ENCODE assay signal across 22 cellular contexts in the genomic region with DNA sequence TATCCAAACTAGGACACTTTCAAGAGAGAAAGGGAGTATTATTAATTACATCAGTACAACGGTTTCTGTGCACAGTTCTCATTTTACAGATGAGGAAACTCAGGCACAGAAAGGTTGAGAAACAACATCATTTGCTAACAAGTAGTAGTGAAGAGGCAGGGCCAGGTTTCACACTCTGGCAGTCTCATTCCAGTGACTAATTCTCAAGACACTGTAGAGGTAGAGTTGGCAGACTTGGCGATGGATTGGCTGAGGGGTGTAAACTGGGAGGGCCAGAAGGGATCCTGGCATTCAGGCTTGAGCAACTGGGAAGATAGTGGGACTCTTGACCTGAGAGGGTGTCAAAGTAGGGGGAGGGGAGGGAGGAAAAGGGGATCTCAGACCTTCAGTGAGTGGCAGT.
DNase-seq lines count a peak whose midpoint lies in the region; ATAC-seq, FAIRE-seq and TF ChIP-seq lines count a peak whose summit lies in the region.
"Had no signal": no experiment of that assay in that cellular context is flagged by ENCODE, and none has a peak within 500 bp of the region (broad histone marks: within the 10 kb centered on the region; RNA-seq: fewer than 3 reads in every experiment).

No MANE protein-coding gene starts in this region.

- no peak for TF ChIP-seq RAD21 in SK-N-SH (IDR thresholded peaks at IDR 0.05; ENCODE audit: low read length)

- H3K4me1 ChIP-seq in SK-N-SH (ENCODE audit: control insufficient read depth in 1 of 2, insufficient read depth in 2 of 2, low read depth in 1 of 2, low read length in 1 of 2), result no peaks in the 10 kb centered on the region; a peak in 1 of 4 replicates
- H3K4me1 ChIP-seq in astrocyte (ENCODE audit: insufficient read depth, low read length), result no peaks in the 10 kb centered on the region
- H3K4me1 ChIP-seq: right lobe of liver, SJSA1 had no signal

- no peak overlapping the region for H3K9ac ChIP-seq in SK-N-SH
- no peak overlapping the region for H3K9ac ChIP-seq in astrocyte (ENCODE audit: low read length)

- ATAC-seq in SK-N-SH treated with all-trans-retinoic acid at 6 μM for 48 hours (peak; percentile 27; the same call in 1 of the 3 replicates), GM19035 (IDR thresholded peaks at IDR 0.05; ENCODE audit: unreplicated experiment) (no peak)
- ATAC-seq: PC-3, right lobe of liver had no signal

- H3K36me3 Mint-ChIP-seq in astrocyte (ENCODE audit: low read depth, unreplicated experiment) (no peaks in the 10 kb centered on the region), type B pancreatic cell (no peaks in the 10 kb centered on the region), endothelial cell (ENCODE audit: low read depth, unreplicated experiment) (no peaks in the 10 kb centered on the region)
- H3K36me3 Mint-ChIP-seq: activated naive CD4-positive, alpha-beta T cell treated with anti-CD3 and anti-CD28 coated beads, Interleukin-2, amount 50 U/mL, for 24 hours had no signal

- no peaks in the 10 kb centered on the region for H4K20me1 ChIP-seq in SK-N-SH (ENCODE audit: insufficient read depth)
- H4K20me1 ChIP-seq in astrocyte (ENCODE audit: insufficient read depth, low read length), result no peaks in the 10 kb centered on the region

- TF ChIP-seq EP300 in SK-N-SH (IDR thresholded peaks at IDR 0.05; ENCODE audit: borderline replicate concordance in 1 of 2, low read depth in 1 of 2, low read length in 1 of 2), result no peak

- H2AFZ ChIP-seq in SK-N-SH (ENCODE audit: low read depth) (no peak overlapping the region), astrocyte (ENCODE audit: low read depth, low read length) (no peak overlapping the region)

- no peaks in the 10 kb centered on the region for H3K9me3 ChIP-seq in SK-N-SH
- peaks cover 4% of the 10 kb centered on the region for H3K9me3 ChIP-seq in astrocyte (ENCODE audit: insufficient read depth, low read depth, low read length)
- H3K9me3 ChIP-seq: ovary, right lobe of liver, SJSA1 had no signal

- no peaks in the 10 kb centered on the region for H3K36me3 ChIP-seq in SK-N-SH (replicated peaks in 1 of 2; ENCODE audit: control insufficient read depth in 1 of 2, insufficient read depth in 2 of 2, low read length in 1 of 2)
- H3K36me3 ChIP-seq in astrocyte (ENCODE audit: insufficient read depth, low read length), result no peaks in the 10 kb centered on the region
- H3K36me3 ChIP-seq: ovary, right lobe of liver, SJSA1 had no signal

- POLR2A ChIA-PET in SK-N-SH (lab: Yijun Ruan, JAX), result no interaction called here

- H3K27me3 Mint-ChIP-seq in astrocyte (ENCODE audit: low read depth, unreplicated experiment) (peaks cover 29% of the 10 kb centered on the region), type B pancreatic cell (peaks cover 9% of the 10 kb centered on the region), endothelial cell (ENCODE audit: unreplicated experiment) (peaks cover 5% of the 10 kb centered on the region)
- H3K27me3 Mint-ChIP-seq: activated naive CD4-positive, alpha-beta T cell treated with anti-CD3 and anti-CD28 coated beads, Interleukin-2, amount 50 U/mL, for 24 hours had no signal

- no peaks in the 10 kb centered on the region for H3K27me3 ChIP-seq in SK-N-SH (ENCODE audit: insufficient read depth)
- H3K27me3 ChIP-seq in astrocyte (ENCODE audit: insufficient read depth, low read length), result peaks cover 6% of the 10 kb centered on the region
- H3K27me3 ChIP-seq: ovary, right lobe of liver, SJSA1 had no signal

- WGBS in SK-N-SH (ENCODE audit: low lambda C conversion rate), result 47% methylated on average over 2 of the region's 2 CpGs

- peaks cover 3% of the 10 kb centered on the region for H3K9me3 Mint-ChIP-seq in astrocyte (ENCODE audit: unreplicated experiment)
- H3K9me3 Mint-ChIP-seq in type B pancreatic cell, result no peaks in the 10 kb centered on the region
- no peaks in the 10 kb centered on the region for H3K9me3 Mint-ChIP-seq in endothelial cell (ENCODE audit: unreplicated experiment)
- H3K9me3 Mint-ChIP-seq: activated naive CD4-positive, alpha-beta T cell treated with anti-CD3 and anti-CD28 coated beads, Interleukin-2, amount 50 U/mL, for 24 hours had no signal

- no peak overlapping the region for H3K27ac Mint-ChIP-seq in astrocyte (ENCODE audit: unreplicated experiment)
- H3K27ac Mint-ChIP-seq in type B pancreatic cell, result no peak overlapping the region
- H3K27ac Mint-ChIP-seq in endothelial cell (ENCODE audit: unreplicated experiment), result no peak overlapping the region
- H3K27ac Mint-ChIP-seq: activated naive CD4-positive, alpha-beta T cell treated with anti-CD3 and anti-CD28 coated beads, Interleukin-2, amount 50 U/mL, for 24 hours had no signal

- CTCF ChIA-PET in SK-N-SH (lab: Yijun Ruan, JAX), result interaction anchor here (1.3 to 1.5 kb wide), 2 partner anchors 30 to 145 kb away, joined by 5 to 6 read pairs; no protein-coding TSS in a partner anchor

- no peak for TF ChIP-seq CTCF in SK-N-SH (IDR thresholded peaks at IDR 0.05)
- no peak for TF ChIP-seq CTCF in astrocyte (IDR thresholded peaks at IDR 0.05; ENCODE audit: insufficient read depth, low read depth, low read length)
- no peak for TF ChIP-seq CTCF in fibroblast of the aortic adventitia (IDR thresholded peaks at IDR 0.05; ENCODE audit: insufficient read depth, low read length)
- TF ChIP-seq CTCF in type B pancreatic cell (conservative IDR thresholded peaks at IDR 0.05), result no peak
- no peak for TF ChIP-seq CTCF in endothelial cell (IDR thresholded peaks at IDR 0.05; ENCODE audit: unreplicated experiment)

- DNase-seq in SK-N-SH (no peak), astrocyte (ENCODE audit: low read depth) (peak; percentile 54), fibroblast of the aortic adventitia (ENCODE audit: low read depth) (peak; percentile 47), type B pancreatic cell (ENCODE audit: extremely low spot score, unreplicated experiment) (peak; percentile 8), NOMO-1 treated with dmso at 0.1 percent for 144 hours (lab: John Stamatoyannopoulos, UW; ENCODE audit: unreplicated experiment) (no peak), endothelial cell (ENCODE audit: low spot score) (no peak)
- DNase-seq: activated CD4-positive, CD25-positive, alpha-beta regulatory T cell; activated T-cell treated with anti-CD3 and anti-CD28 coated beads, Interleukin-2, amount 50 U/mL, for 48 hours; COR-L47; DND-41; effector memory CD4-positive, alpha-beta T cell; MM.1S; ovary; PC-3; right lobe of liver; T-helper 9 cell had no signal

- H3K4me3 ChIP-seq in SK-N-SH (ENCODE audit: low read depth in 2 of 2, low read length in 1 of 2) (no peak overlapping the region), astrocyte (ENCODE audit: insufficient read depth, low read depth, low read length) (no peak overlapping the region), fibroblast of the aortic adventitia (ENCODE audit: low read depth, low read length) (no peak overlapping the region)
- H3K4me3 ChIP-seq: ovary, right lobe of liver, SJSA1 had no signal

- FAIRE-seq in astrocyte (lab: Jason Lieb, UNC), result no peak
- FAIRE-seq: frontal cortex, keratinocyte had no signal

- H3F3A ChIP-seq in SK-N-SH (replicated peaks; ENCODE audit: insufficient read depth), result peaks cover 1% of the 10 kb centered on the region

- H3K4me1 Mint-ChIP-seq in astrocyte (ENCODE audit: low read depth, unreplicated experiment) (no peaks in the 10 kb centered on the region), type B pancreatic cell (ENCODE audit: unreplicated experiment) (no peaks in the 10 kb centered on the region), endothelial cell (ENCODE audit: unreplicated experiment) (peaks cover 12% of the 10 kb centered on the region)

- H3K4me2 ChIP-seq in SK-N-SH, result no peak overlapping the region
- H3K4me2 ChIP-seq in astrocyte (ENCODE audit: low read length), result no peak overlapping the region

- H3K4me3 Mint-ChIP-seq in astrocyte (ENCODE audit: unreplicated experiment) (no peak overlapping the region), type B pancreatic cell (no peak overlapping the region), endothelial cell (ENCODE audit: unreplicated experiment) (no peak overlapping the region)
- H3K4me3 Mint-ChIP-seq: activated naive CD4-positive, alpha-beta T cell treated with anti-CD3 and anti-CD28 coated beads, Interleukin-2, amount 50 U/mL, for 24 hours had no signal

- H3K9me2 ChIP-seq in SK-N-SH, result no peaks in the 10 kb centered on the region

- H3K79me2 ChIP-seq in SK-N-SH (ENCODE audit: insufficient read depth) (no peaks in the 10 kb centered on the region), astrocyte (ENCODE audit: insufficient read depth, low read length) (no peaks in the 10 kb centered on the region)

- H3K27ac ChIP-seq in SK-N-SH (ENCODE audit: low read depth in 2 of 2, low read length in 1 of 2), result no peak overlapping the region
- H3K27ac ChIP-seq in astrocyte (ENCODE audit: low read depth, low read length), result no peak overlapping the region
- H3K27ac ChIP-seq: ovary, right lobe of liver, SJSA1 had no signal

TF ChIP-seq in SK-N-SH treated with all-trans-retinoic acid at 6 μM for 48 hours, 23 proteins besides CTCF, POLR2A, EP300 and RAD21 (continues in another document):
- TF ChIP-seq BACH2 (CRISPR knock-in tag; IDR thresholded peaks at IDR 0.05; ENCODE audit: borderline replicate concordance) (no peak), ZNF565 (CRISPR knock-in tag; conservative IDR thresholded peaks at IDR 0.05; ENCODE audit: low read depth) (no peak), TOX (CRISPR knock-in tag; IDR thresholded peaks at IDR 0.05; ENCODE audit: borderline replicate concordance) (no peak), ZNF8 (CRISPR knock-in tag; IDR thresholded peaks at IDR 0.05) (no peak)

TF ChIP-seq in SK-N-SH, 30 proteins besides CTCF, POLR2A, EP300 and RAD21:
- TF ChIP-seq GATA2 (CRISPR knock-in tag; IDR thresholded peaks at IDR 0.05) (no peak), RXRA (IDR thresholded peaks at IDR 0.05; ENCODE audit: borderline replicate concordance, low read depth) (no peak)
TF ChIP-seq in SK-N-SH: peak in this region for 0.

Comparison
In these comparisons a context has a peak if more than half of its experiments do, and no peak if none do; other contexts are left out.
1. DNase-seq: peak in astrocyte (single experiment), fibroblast of the aortic adventitia (single experiment) and type B pancreatic cell (single experiment); none in SK-N-SH (single experiment), NOMO-1 treated with dmso at 0.1 percent for 144 hours (single experiment) and endothelial cell (single experiment).